8 cellular contexts compared by ENCODE assay signal in the genomic region with DNA sequence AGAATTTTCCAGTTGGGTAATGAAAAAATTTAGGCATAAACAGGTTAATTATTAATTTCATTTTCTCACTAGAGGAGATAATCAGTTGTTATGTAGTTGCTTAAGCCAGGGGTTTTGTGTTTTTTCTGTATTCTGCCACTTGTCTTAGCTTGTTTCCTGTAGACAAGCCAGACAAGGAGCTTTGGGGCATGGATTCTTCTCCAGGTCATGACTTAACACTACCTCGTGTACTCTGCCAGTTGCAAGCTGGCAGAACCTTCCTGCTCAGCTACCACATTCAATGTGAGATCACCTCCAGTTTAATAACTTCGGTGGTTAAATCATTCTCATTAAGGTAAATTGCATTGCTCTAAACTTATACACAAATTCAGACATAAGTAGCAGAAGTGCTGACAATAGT. TPM values are rescaled to one million over a fixed set of nuclear protein-coding genes. Genes with fewer than 3 reads are reported as not detected.
DNase-seq lines count a peak whose midpoint lies in the region; ATAC-seq and TF ChIP-seq lines count a peak whose summit lies in the region.

No MANE protein-coding gene starts in this region.

- H3K36me3 Mint-ChIP-seq in effector memory CD8-positive, alpha-beta T cell (ENCODE audit: insufficient read depth) = peaks cover 4% of the 10 kb centered on the region

- H3K27me3 ChIP-seq in GM06990 (replicated peaks; ENCODE audit: control insufficient read depth, insufficient read depth, low read length) (no peaks in the 10 kb centered on the region), OCI-LY3 (ENCODE audit: low read depth, low read length) (no peaks in the 10 kb centered on the region), osteoblast (ENCODE audit: insufficient read depth, low read length) (no peaks in the 10 kb centered on the region)

- H3K27me3 Mint-ChIP-seq in effector memory CD8-positive, alpha-beta T cell = no peaks in the 10 kb centered on the region

- H3K4me3 Mint-ChIP-seq in effector memory CD8-positive, alpha-beta T cell = peak overlapping the region in 1 of 2 donors; percentile 98

- H3K36me3 ChIP-seq in GM06990 (ENCODE audit: control insufficient read depth, insufficient read depth, low read length) (peaks cover 1% of the 10 kb centered on the region), OCI-LY3 (replicated peaks; ENCODE audit: low read depth, low read length) (no peaks in the 10 kb centered on the region), osteoblast (ENCODE audit: insufficient read depth, low read length) (peaks cover 4% of the 10 kb centered on the region)

- no peak for DNase-seq in GM06990 (ENCODE audit: extremely low read depth, insufficient read length)
- DNase-seq in effector memory CD8-positive, alpha-beta T cell = no peak
- DNase-seq in osteoblast (ENCODE audit: insufficient read length, low spot score, missing footprints) = no peak
- no peak for DNase-seq in dedifferentiated amniotic fluid mesenchymal stem cell (ENCODE audit: extremely low spot score)
- DNase-seq in foreskin fibroblast = no peak
- DNase-seq in COR-L47 (lab: John Stamatoyannopoulos, UW) = no peak

- H3K4me2 ChIP-seq in OCI-LY3 (ENCODE audit: low read length) = peak overlapping the region; percentile 80
- H3K4me2 ChIP-seq in osteoblast (ENCODE audit: insufficient read depth, low read length) = peak overlapping the region; percentile 80

- no peaks in the 10 kb centered on the region for H3K9me3 Mint-ChIP-seq in effector memory CD8-positive, alpha-beta T cell

- H3K4me1 ChIP-seq in OCI-LY3 (ENCODE audit: low read length) (peaks cover 11% of the 10 kb centered on the region), osteoblast (ENCODE audit: insufficient read depth, low read length) (peaks cover 11% of the 10 kb centered on the region)

- H4K20me1 ChIP-seq in OCI-LY3 (ENCODE audit: insufficient read depth, low read length) (peaks cover 23% of the 10 kb centered on the region), osteoblast (ENCODE audit: insufficient read depth, low read length) (peaks cover 24% of the 10 kb centered on the region)

- ATAC-seq in effector memory CD8-positive, alpha-beta T cell (replicated peaks) = no peak
- no peak for ATAC-seq in HG03045 (IDR thresholded peaks at IDR 0.05; ENCODE audit: unreplicated experiment)

- H3K9me3 ChIP-seq in OCI-LY3 (ENCODE audit: insufficient read depth, low read length) (no peaks in the 10 kb centered on the region), osteoblast (ENCODE audit: low read depth, low read length) (no peaks in the 10 kb centered on the region)

- H2AFZ ChIP-seq in OCI-LY3 (ENCODE audit: low read depth, low read length) (no peak overlapping the region), osteoblast (ENCODE audit: low read length) (no peak overlapping the region)

- H3K79me2 ChIP-seq in OCI-LY3 (ENCODE audit: low read length) (peaks cover 37% of the 10 kb centered on the region), osteoblast (ENCODE audit: insufficient read depth, low read length) (peaks cover 63% of the 10 kb centered on the region)

- H3K27ac Mint-ChIP-seq in effector memory CD8-positive, alpha-beta T cell = peak overlapping the region; percentile 18 to 89

- H3K27ac ChIP-seq in OCI-LY3 (ENCODE audit: low read length) (no peak overlapping the region), osteoblast (ENCODE audit: low read depth, low read length) (no peak overlapping the region)

- TF ChIP-seq CTCF in GM06990 (IDR thresholded peaks at IDR 0.05; ENCODE audit: insufficient read depth, low read length, poor library complexity, severe bottlenecking) (no peak), OCI-LY3 (IDR thresholded peaks at IDR 0.05; ENCODE audit: low read depth, low read length) (no peak), osteoblast (IDR thresholded peaks at IDR 0.05; ENCODE audit: extremely low read depth, low read depth, low read length) (no peak), foreskin fibroblast (IDR thresholded peaks at IDR 0.05; ENCODE audit: low read depth, low read length) (no peak)

- H3K9ac ChIP-seq in OCI-LY3 (ENCODE audit: low read length) = 0 out of 2 replicates have a peak overlapping the region, but pooled peaks have one; percentile 71

- H3K4me3 ChIP-seq in GM06990 (replicated peaks; ENCODE audit: low read depth, low read length) (peak overlapping the region; percentile 94), OCI-LY3 (ENCODE audit: low read length) (peak overlapping the region; percentile 96), osteoblast (ENCODE audit: insufficient read depth, low read length) (no peak overlapping the region), foreskin fibroblast (ENCODE audit: low read depth in 1 of 2, low read length in 2 of 2) (peak overlapping the region in 1 of 2 donors; percentile 70)

- H3K4me1 Mint-ChIP-seq in effector memory CD8-positive, alpha-beta T cell (ENCODE audit: low read depth in 2 of 2) = peaks cover 24 to 37% of the 10 kb centered on the region in 2 donors

RNA-seq across cellular contexts. Expression of a gene that starts 1.8 kb away (rescaled TPM):
- 41.8 and 42.3 TPM in 2 replicates for total RNA-seq in osteoblast

RNA-seq across cellular contexts. Expression of a gene that starts 23.0 kb away (rescaled TPM):
- total RNA-seq in osteoblast = 0.29 and 0.36 TPM in 2 replicates
